Comparison of ENCODE assay signal across 8 cellular contexts in the genomic region with DNA sequence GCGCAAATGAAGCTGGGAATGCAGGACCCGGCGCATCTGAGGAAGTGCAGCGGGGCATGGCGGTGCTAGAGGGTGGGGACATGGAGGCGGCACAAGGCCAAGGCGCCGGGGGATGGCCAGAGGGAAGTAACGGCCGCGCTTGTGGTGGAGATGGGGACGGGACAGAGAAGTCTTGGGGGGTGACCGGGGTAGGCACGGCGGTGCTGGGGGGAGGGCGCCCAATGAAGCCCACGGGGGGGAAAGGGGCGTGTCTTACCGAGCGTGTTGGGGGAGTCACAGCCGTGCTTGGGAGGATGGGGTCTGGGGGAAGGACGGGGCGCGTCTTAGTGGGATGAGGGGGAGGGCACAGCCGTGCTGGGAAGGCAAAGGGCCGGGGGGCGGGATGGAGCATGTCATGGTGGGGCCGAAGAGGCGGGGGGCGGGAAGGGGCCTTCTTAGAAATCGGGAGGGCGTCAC. TPM values are rescaled to one million over a fixed set of nuclear protein-coding genes. Genes with fewer than 3 reads are reported as not detected.
DNase-seq lines count a peak whose midpoint lies in the region; ATAC-seq and TF ChIP-seq lines count a peak whose summit lies in the region.

No MANE protein-coding gene starts in this region.

- no peaks in the 10 kb centered on the region for H3K4me1 Mint-ChIP-seq in activated T-helper 2 cell treated with anti-CD3 and anti-CD28 coated beads, Interferon-gamma antibody, Interleukin-2, Interleukin-4, amounts not matched to agents 10 μg/mL and 5 μg/mL and 100 μg/mL, durations not matched to agents 14 hours and 24 hours and 36 hours (ENCODE audit: low read depth)

- H3K4me3 Mint-ChIP-seq in activated T-helper 2 cell treated with anti-CD3 and anti-CD28 coated beads, Interferon-gamma antibody, Interleukin-2, Interleukin-4, amounts not matched to agents 10 μg/mL and 5 μg/mL and 100 μg/mL, durations not matched to agents 14 hours and 24 hours and 36 hours (ENCODE audit: low read depth), result peak overlapping the region; percentile 47

- H3K27ac Mint-ChIP-seq in activated T-helper 2 cell treated with anti-CD3 and anti-CD28 coated beads, Interferon-gamma antibody, Interleukin-2, Interleukin-4, amounts not matched to agents 10 μg/mL and 5 μg/mL and 100 μg/mL, durations not matched to agents 14 hours and 24 hours and 36 hours, result peak overlapping the region; percentile 38

- H3K27me3 ChIP-seq in GM06990 (replicated peaks; ENCODE audit: control insufficient read depth, insufficient read depth, low read length) (no peaks in the 10 kb centered on the region), prostate gland (replicated peaks; ENCODE audit: insufficient read depth) (no peaks in the 10 kb centered on the region)

- H3K36me3 ChIP-seq in GM06990 (ENCODE audit: control insufficient read depth, insufficient read depth, low read length), result no peaks in the 10 kb centered on the region
- H3K36me3 ChIP-seq in prostate gland, result no peaks in the 10 kb centered on the region

- TF ChIP-seq CTCF in GM06990 (IDR thresholded peaks at IDR 0.05; ENCODE audit: insufficient read depth, low read length, poor library complexity, severe bottlenecking), result no peak
- no peak for TF ChIP-seq CTCF in prostate gland (IDR thresholded peaks at IDR 0.05)

- TF ChIP-seq POLR2A in prostate gland (IDR thresholded peaks at IDR 0.05), result no peak

- peak; percentile 52 for ATAC-seq in left ventricle myocardium superior

- intact Hi-C loops in activated T-helper 2 cell treated with anti-CD3 and anti-CD28 coated beads, Interferon-gamma antibody, Interleukin-2, Interleukin-4, amounts not matched to agents 10 μg/mL and 5 μg/mL and 100 μg/mL, durations not matched to agents 14 hours and 24 hours and 36 hours (cut with micrococcal nuclease), result no loop called here
- intact Hi-C loops in left ventricle myocardium superior (cut with micrococcal nuclease), result no loop called here
- intact Hi-C loops in prostate gland (cut with DNase I), result no loop called here

- 3% methylated on average over 25 of the region's 32 CpGs for WGBS in prostate gland

- H3K9me3 ChIP-seq in prostate gland, result no peaks in the 10 kb centered on the region

- no peaks in the 10 kb centered on the region for H3K4me1 ChIP-seq in prostate gland (replicated peaks)

- peak overlapping the region; percentile 90 to 93 for H3K27ac ChIP-seq in prostate gland

- H3K9me3 Mint-ChIP-seq in activated T-helper 2 cell treated with anti-CD3 and anti-CD28 coated beads, Interferon-gamma antibody, Interleukin-2, Interleukin-4, amounts not matched to agents 10 μg/mL and 5 μg/mL and 100 μg/mL, durations not matched to agents 14 hours and 24 hours and 36 hours, result peaks cover 4% of the 10 kb centered on the region

- DNase-seq in GM06990 (ENCODE audit: extremely low read depth, insufficient read length), result peak; percentile 20
- DNase-seq in activated T-helper 2 cell treated with anti-CD3 and anti-CD28 coated beads, Interferon-gamma antibody, Interleukin-2, Interleukin-4, amounts not matched to agents 10 μg/mL and 5 μg/mL and 100 μg/mL, durations not matched to agents 14 hours and 24 hours and 36 hours (ENCODE audit: low spot score), result no peak
- peak; percentile 57 for DNase-seq in left ventricle myocardium superior
- DNase-seq in prostate gland (ENCODE audit: low spot score), result peak; percentile 10
- no peak for DNase-seq in NCI-H146 (lab: John Stamatoyannopoulos, UW)
- DNase-seq in NCI-H2107 (lab: John Stamatoyannopoulos, UW), result no peak
- no peak for DNase-seq in AML-193 (lab: John Stamatoyannopoulos, UW)
- no peak for DNase-seq in NCI-H748 (lab: John Stamatoyannopoulos, UW; ENCODE audit: unreplicated experiment)

- H3K36me3 Mint-ChIP-seq in activated T-helper 2 cell treated with anti-CD3 and anti-CD28 coated beads, Interferon-gamma antibody, Interleukin-2, Interleukin-4, amounts not matched to agents 10 μg/mL and 5 μg/mL and 100 μg/mL, durations not matched to agents 14 hours and 24 hours and 36 hours (ENCODE audit: low read depth), result no peaks in the 10 kb centered on the region

- H3K27me3 Mint-ChIP-seq in activated T-helper 2 cell treated with anti-CD3 and anti-CD28 coated beads, Interferon-gamma antibody, Interleukin-2, Interleukin-4, amounts not matched to agents 10 μg/mL and 5 μg/mL and 100 μg/mL, durations not matched to agents 14 hours and 24 hours and 36 hours (ENCODE audit: low read depth), result peaks cover 4% of the 10 kb centered on the region

- peak overlapping the region; percentile 70 for H3K4me3 ChIP-seq in GM06990 (replicated peaks; ENCODE audit: low read depth, low read length)
- H3K4me3 ChIP-seq in prostate gland, result peak overlapping the region; percentile 53 to 59

RNA-seq across cellular contexts. Expression of a gene that starts 1.0 kb away (rescaled TPM):
- total RNA-seq in activated T-helper 2 cell treated with anti-CD3 and anti-CD28 coated beads, Interferon-gamma antibody, Interleukin-2, Interleukin-4, amounts not matched to agents 10 μg/mL and 5 μg/mL and 100 μg/mL, durations not matched to agents 14 hours and 24 hours and 36 hours, result 1.7 and 2.1 TPM in 2 replicates
- total RNA-seq in left ventricle myocardium superior, result 4.6 TPM
- 10 to 100 TPM; 52.1 to 69.5 TPM for total RNA-seq in prostate gland

Comparison
In these comparisons a context has a peak if more than half of its experiments do, and no peak if none do; other contexts are left out.
1. DNase-seq: peak in GM06990 (single experiment), left ventricle myocardium superior (single experiment) and prostate gland (single experiment); none in activated T-helper 2 cell treated with anti-CD3 and anti-CD28 coated beads, Interferon-gamma antibody, Interleukin-2, Interleukin-4, amounts not matched to agents 10 μg/mL and 5 μg/mL and 100 μg/mL, durations not matched to agents 14 hours and 24 hours and 36 hours (single experiment), NCI-H146 (single experiment), NCI-H2107 (single experiment), AML-193 (0 of 2) and NCI-H748 (single experiment).